Comparison of ENCODE assay signal across 10 cellular contexts in genomic region chr10:110706690-110707098, GRCh38.
DNase-seq lines count a peak whose midpoint lies in the region; ATAC-seq, FAIRE-seq and TF ChIP-seq lines count a peak whose summit lies in the region.
"Had no signal": no experiment of that assay in that cellular context is flagged by ENCODE, and none has a peak within 500 bp of the region (broad histone marks: within the 10 kb centered on the region; RNA-seq: fewer than 3 reads in every experiment).

No MANE protein-coding gene starts in this region.

- H3K9ac ChIP-seq in skeletal muscle satellite cell (ENCODE audit: low read depth, low read length) (peak overlapping the region; percentile 53), MM.1S (ENCODE audit: low read length) (no peak overlapping the region)

- TF ChIP-seq POLR2A in H54 (IDR thresholded peaks at IDR 0.05; ENCODE audit: low read depth, low read length) = no peak

- H3K9me2 ChIP-seq in MM.1S (replicated peaks; ENCODE audit: insufficient read depth, low read length) = no peaks in the 10 kb centered on the region

- H3K4me2 ChIP-seq in skeletal muscle satellite cell (ENCODE audit: low read length) = peak overlapping the region; percentile 68
- H3K4me2 ChIP-seq in MM.1S (ENCODE audit: low read depth, low read length) = no peak overlapping the region

- H3K9me3 ChIP-seq in SJCRH30 (replicated peaks) (no peaks in the 10 kb centered on the region; the same call in 1 of the 2 replicates), skeletal muscle satellite cell (replicated peaks; ENCODE audit: low read length) (no peaks in the 10 kb centered on the region), MM.1S (replicated peaks; ENCODE audit: insufficient read depth, low read length) (no peaks in the 10 kb centered on the region)

- peak; percentile 44 for DNase-seq in H54 (ENCODE audit: insufficient read length, low spot score)
- peak; percentile 83 to 96 for DNase-seq in SJCRH30
- peak; percentile 48 to 81 for DNase-seq in foreskin keratinocyte
- no peak for DNase-seq in MM.1S
- no peak for DNase-seq in NCI-H2107 (lab: John Stamatoyannopoulos, UW)
- DNase-seq in D341Med (ENCODE audit: low spot score) = no peak
- DNase-seq: activated T-cell treated with anti-CD3 and anti-CD28 coated beads, Interleukin-2, amount 50 U/mL, for 1 hour; GF-D8; immature natural killer cell had no signal

- no peaks in the 10 kb centered on the region for H4K20me1 ChIP-seq in MM.1S (ENCODE audit: insufficient read depth, low read length)

- no peaks in the 10 kb centered on the region for H3K27me3 ChIP-seq in SJCRH30
- peaks cover 14% of the 10 kb centered on the region for H3K27me3 ChIP-seq in foreskin keratinocyte
- no peaks in the 10 kb centered on the region for H3K27me3 ChIP-seq in skeletal muscle satellite cell (ENCODE audit: control insufficient read depth, insufficient read depth, low read length)
- no peaks in the 10 kb centered on the region for H3K27me3 ChIP-seq in MM.1S (replicated peaks; ENCODE audit: insufficient read depth, low read length)

- H3K27ac ChIP-seq in SJCRH30 (peak overlapping the region; percentile 90), foreskin keratinocyte (no peak overlapping the region), MM.1S (ENCODE audit: low read length) (no peak overlapping the region)

- H3K79me2 ChIP-seq in MM.1S (ENCODE audit: low read length) = no peaks in the 10 kb centered on the region

- peak; percentile 53 for FAIRE-seq in H54 (lab: Jason Lieb, UNC)

- H3F3A ChIP-seq in MM.1S (ENCODE audit: insufficient read depth, low read length) = no peaks in the 10 kb centered on the region

- peak; percentile 33 for ATAC-seq in foreskin keratinocyte

- H3K4me1 ChIP-seq in SJCRH30 (peaks cover 46% of the 10 kb centered on the region), foreskin keratinocyte (no peaks in the 10 kb centered on the region), skeletal muscle satellite cell (ENCODE audit: control insufficient read depth, insufficient read depth, low read length) (peaks cover 13% of the 10 kb centered on the region), MM.1S (ENCODE audit: low read length) (no peaks in the 10 kb centered on the region)

- peak overlapping the region; percentile 21 for H3K4me3 ChIP-seq in SJCRH30
- peak overlapping the region; percentile 48 for H3K4me3 ChIP-seq in skeletal muscle satellite cell (ENCODE audit: low read length)
- no peak overlapping the region for H3K4me3 ChIP-seq in MM.1S (ENCODE audit: low read length)

- TF ChIP-seq CTCF in foreskin keratinocyte (conservative IDR thresholded peaks at IDR 0.05) (no peak), MM.1S (IDR thresholded peaks at IDR 0.05; ENCODE audit: low read length) (no peak)

- H3K36me3 ChIP-seq in SJCRH30 = peaks cover 5% of the 10 kb centered on the region; the same call in 1 of the 2 replicates
- no peaks in the 10 kb centered on the region for H3K36me3 ChIP-seq in skeletal muscle satellite cell (ENCODE audit: insufficient read depth, low read length)
- no peaks in the 10 kb centered on the region for H3K36me3 ChIP-seq in MM.1S (replicated peaks; ENCODE audit: insufficient read depth, low read length)

- no peak overlapping the region for H2AFZ ChIP-seq in MM.1S (ENCODE audit: low read length)

Comparison
In these comparisons a context has a peak if more than half of its experiments do, and no peak if none do; other contexts are left out.
1. DNase-seq: peak in H54 (single experiment), SJCRH30 (2 of 2) and foreskin keratinocyte (2 of 2); none in MM.1S (single experiment), NCI-H2107 (single experiment) and D341Med (single experiment).